16 cellular contexts compared by ENCODE assay signal in the genomic region with DNA sequence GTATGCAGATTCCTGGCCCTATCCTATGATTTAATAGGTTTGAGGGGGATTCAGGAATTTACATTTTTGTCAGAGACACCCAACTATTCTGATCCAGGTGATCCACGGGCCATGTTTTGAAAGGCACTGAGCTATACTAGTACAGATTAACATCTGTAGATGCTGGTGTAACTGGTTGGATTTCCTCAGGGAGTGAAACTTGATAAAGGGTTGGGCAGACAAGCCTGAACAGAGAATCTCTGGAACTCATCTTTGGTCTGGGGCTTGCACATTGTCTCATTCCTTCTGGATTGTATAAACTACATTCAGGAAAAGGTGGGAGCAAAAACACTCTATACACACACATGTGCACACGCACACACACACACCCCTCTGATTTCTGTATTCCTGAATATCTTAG.
"Had no signal": no experiment of that assay in that cellular context is flagged by ENCODE, and none has a peak within 500 bp of the region (broad histone marks: within the 10 kb centered on the region; RNA-seq: fewer than 3 reads in every experiment).

No MANE protein-coding gene starts in this region.

- H3K4me1 ChIP-seq: upper lobe of right lung had no signal

- DNase-seq: activated CD4-positive, alpha-beta T cell treated with anti-CD3 and anti-CD28 coated beads for 36 hours; activated CD8-positive, alpha-beta memory T cell treated with anti-CD3 and anti-CD28 coated beads, Interleukin-2, amount 50 U/mL, for 48 hours; activated gamma-delta T cell; activated T-cell treated with anti-CD3 and anti-CD28 coated beads, Interleukin-2, amount 50 U/mL, for 72 hours; dermis blood vessel endothelial cell; effector memory CD8-positive, alpha-beta T cell; foreskin fibroblast; glutamatergic neuron; hypothalamus; mesendoderm; nephron progenitor cell; occipital lobe; right cardiac atrium; small intestine; stimulated activated naive CD8-positive, alpha-beta T cell treated with anti-CD3 and anti-CD28 coated beads, Interleukin-15, Interleukin-2, amounts not matched to agents 100 U/mL and 50 U/mL, for 24 hours; upper lobe of right lung had no signal

- H3K27ac ChIP-seq: upper lobe of right lung had no signal

- H3K27me3 ChIP-seq: upper lobe of right lung had no signal

- ATAC-seq: activated CD4-positive, alpha-beta T cell treated with anti-CD3 and anti-CD28 coated beads for 36 hours; activated T-cell treated with anti-CD3 and anti-CD28 coated beads, Interleukin-2, amount 50 U/mL, for 72 hours; effector memory CD8-positive, alpha-beta T cell; right cardiac atrium; stimulated activated naive CD8-positive, alpha-beta T cell treated with anti-CD3 and anti-CD28 coated beads, Interleukin-15, Interleukin-2, amounts not matched to agents 100 U/mL and 50 U/mL, for 24 hours; upper lobe of right lung had no signal

- H3K36me3 ChIP-seq: upper lobe of right lung had no signal

- H3K9me3 ChIP-seq: upper lobe of right lung had no signal

- H3K4me3 ChIP-seq: upper lobe of right lung had no signal
